Comparison of ENCODE assay signal across 15 cellular contexts in the genomic region with DNA sequence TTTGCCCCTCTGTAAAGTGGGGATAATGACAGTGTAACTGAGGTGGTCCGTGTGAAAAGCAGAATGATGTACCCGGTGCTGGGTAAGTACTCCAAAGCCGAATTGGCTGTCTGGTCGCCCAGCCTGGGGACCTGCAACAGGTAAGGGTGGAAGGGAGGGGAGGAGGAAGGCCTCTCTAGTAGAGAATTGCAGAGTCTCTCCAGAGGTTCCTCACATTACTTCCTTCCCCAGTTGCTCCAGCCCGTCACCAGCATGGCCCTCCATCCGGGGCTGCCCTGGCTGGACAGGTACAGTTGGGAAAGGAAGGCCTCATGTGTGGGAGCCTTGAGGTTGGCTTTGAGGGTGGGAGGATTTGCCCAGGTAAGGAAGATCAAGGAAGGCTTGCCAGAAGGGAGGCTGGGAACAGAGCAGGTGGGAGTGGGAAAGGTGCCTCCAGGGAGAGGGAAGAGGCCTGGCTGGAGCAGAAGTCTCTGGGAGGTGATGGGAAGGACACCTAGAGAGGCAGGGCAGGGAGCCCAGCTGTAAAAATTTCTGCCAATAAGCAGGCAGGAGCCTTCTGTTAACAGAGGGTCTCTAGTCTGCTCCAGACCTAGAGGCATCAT. TPM values are rescaled to one million over a fixed set of nuclear protein-coding genes. Genes with fewer than 3 reads are reported as not detected.
A peak's percentile ranks its signal among the peaks of the same experiment; 100 is the strongest.
DNase-seq lines count a peak whose midpoint lies in the region; ATAC-seq and TF ChIP-seq lines count a peak whose summit lies in the region.
"Had no signal": no experiment of that assay in that cellular context is flagged by ENCODE, and none has a peak within 500 bp of the region (broad histone marks: within the 10 kb centered on the region; RNA-seq: fewer than 3 reads in every experiment).

No MANE protein-coding gene starts in this region.

- DNase-seq in T-helper 1 cell (no peak), T-cell (peak in 1 of 34 experiments; percentile 4), chondrocyte (ENCODE audit: low spot score) (peak; percentile 40), amygdala (lab: John Stamatoyannopoulos, UW) (no peak), GM19238 (ENCODE audit: insufficient read length, low spot score) (no peak), nucleus accumbens (lab: John Stamatoyannopoulos, UW) (no peak)
- DNase-seq: cerebellar nuclear complex, COR-L47, NCI-H1092 treated with DMSO at 0.1 percent for 48 hours, NCI-H2227 treated with DMSO at 0.1 percent for 48 hours had no signal

- H3K36me3 Mint-ChIP-seq in T-helper 1 cell treated with Interleukin-12 subunit alpha and Interleukin-12 subunit beta and Interleukin-4 antibody, amounts not matched to agents 30 μg/mL and 1 μg/mL, for 36 hours (ENCODE audit: low read depth), result peaks cover 11% of the 10 kb centered on the region
- H3K36me3 Mint-ChIP-seq in T-cell, result no peaks in the 10 kb centered on the region
- H3K36me3 Mint-ChIP-seq in chondrocyte (ENCODE audit: low read depth), result no peaks in the 10 kb centered on the region

- ATAC-seq in T-cell (replicated peaks in 1 of 4), result no peak

- H3K4me3 Mint-ChIP-seq in T-helper 1 cell treated with Interleukin-12 subunit alpha and Interleukin-12 subunit beta and Interleukin-4 antibody, amounts not matched to agents 30 μg/mL and 1 μg/mL, for 36 hours, result peak overlapping the region; percentile 97
- peak overlapping the region; percentile 21 to 96 (median 32) for H3K4me3 Mint-ChIP-seq in T-cell
- no peak overlapping the region for H3K4me3 Mint-ChIP-seq in chondrocyte (ENCODE audit: unreplicated experiment)

- no peak overlapping the region for H3K4me3 ChIP-seq in skin epidermis

- H3K27me3 Mint-ChIP-seq in T-helper 1 cell treated with Interleukin-12 subunit alpha and Interleukin-12 subunit beta and Interleukin-4 antibody, amounts not matched to agents 30 μg/mL and 1 μg/mL, for 36 hours (ENCODE audit: low read depth), result no peaks in the 10 kb centered on the region
- H3K27me3 Mint-ChIP-seq in T-cell, result no peaks in the 10 kb centered on the region
- no peaks in the 10 kb centered on the region for H3K27me3 Mint-ChIP-seq in chondrocyte (ENCODE audit: low read depth)

- CTCF ChIA-PET in T-cell (lab: Charles Lee), result interaction anchor here (1.0 to 2.2 kb wide), 5 partner anchors 20 to 32 kb away, joined by 3 to 12 read pairs (median 4); no protein-coding TSS in a partner anchor

- TF ChIP-seq CTCF in chondrocyte (IDR thresholded peaks at IDR 0.05), result no peak

- POLR2A ChIA-PET in T-cell (lab: Charles Lee), result no interaction called here

- peak overlapping the region; percentile 92 for H3K27ac Mint-ChIP-seq in T-helper 1 cell treated with Interleukin-12 subunit alpha and Interleukin-12 subunit beta and Interleukin-4 antibody, amounts not matched to agents 30 μg/mL and 1 μg/mL, for 36 hours
- H3K27ac Mint-ChIP-seq in T-cell (peak overlapping the region; percentile 98 to 99), chondrocyte (ENCODE audit: unreplicated experiment) (no peak overlapping the region)

- peak overlapping the region in 14 of 21 experiments; percentile 0 to 96 (median 86) for H3K27ac ChIP-seq in skin epidermis
- H3K27ac ChIP-seq: 22Rv1 had no signal

- no peaks in the 10 kb centered on the region for H3K9me3 Mint-ChIP-seq in T-helper 1 cell treated with Interleukin-12 subunit alpha and Interleukin-12 subunit beta and Interleukin-4 antibody, amounts not matched to agents 30 μg/mL and 1 μg/mL, for 36 hours
- H3K9me3 Mint-ChIP-seq in T-cell, result no peaks in the 10 kb centered on the region
- H3K9me3 Mint-ChIP-seq in chondrocyte (ENCODE audit: low read depth), result no peaks in the 10 kb centered on the region

- peaks cover 70% of the 10 kb centered on the region for H3K4me1 Mint-ChIP-seq in T-helper 1 cell treated with Interleukin-12 subunit alpha and Interleukin-12 subunit beta and Interleukin-4 antibody, amounts not matched to agents 30 μg/mL and 1 μg/mL, for 36 hours (ENCODE audit: low read depth)
- H3K4me1 Mint-ChIP-seq in T-cell, result peaks cover 48 to 69% (median 56%) of the 10 kb centered on the region in 3 donors
- H3K4me1 Mint-ChIP-seq in chondrocyte (ENCODE audit: low read depth), result no peaks in the 10 kb centered on the region

RNA-seq across cellular contexts. Expression of gene PSTPIP1, which starts 1.7 kb away (rescaled TPM):
- 100 to 1,000 TPM; 110 to 231 (median 180) TPM for total RNA-seq in T-cell
- total RNA-seq in chondrocyte, result not detected in 3 replicates
- total RNA-seq: glomerular endothelial cell, kidney epithelial cell had no signal

Comparison
In these comparisons a context has a peak if more than half of its experiments do, and no peak if none do; other contexts are left out.
1. RNA of gene PSTPIP1, which starts 1.7 kb away (total RNA-seq): 110 to 231 TPM in T-cell; not detected in chondrocyte; every median in the first group is over 100 times any median in the second.